6 cellular contexts compared by ENCODE assay signal in the genomic region with DNA sequence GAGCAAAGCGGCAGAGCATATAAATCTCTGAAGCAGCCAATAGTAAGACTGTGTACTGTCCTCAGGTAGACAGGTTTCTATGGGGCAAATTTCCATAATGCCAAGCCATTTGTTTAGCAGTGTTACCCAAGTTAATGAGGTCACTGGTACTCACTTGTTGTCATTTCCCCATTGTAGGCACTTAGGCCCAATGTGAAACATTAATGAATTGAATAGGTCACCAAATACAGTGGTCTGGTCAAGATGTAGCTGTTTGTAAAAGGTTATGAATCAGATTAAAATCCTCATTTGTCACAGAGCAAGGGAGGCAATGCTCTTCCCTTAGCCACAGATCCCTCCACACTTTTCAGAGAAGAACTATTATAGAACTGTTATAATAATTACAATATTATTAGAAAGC. TPM values are rescaled to one million over a fixed set of nuclear protein-coding genes. Genes with fewer than 3 reads are reported as not detected.
"Had no signal": no experiment of that assay in that cellular context is flagged by ENCODE, and none has a peak within 500 bp of the region (broad histone marks: within the 10 kb centered on the region; RNA-seq: fewer than 3 reads in every experiment).

No MANE protein-coding gene starts in this region.

- DNase-seq: GM23248, GOT3, H7, HFFc6, IMR-90 had no signal

RNA-seq across cellular contexts. Expression of a gene that starts 34.2 kb away (rescaled TPM):
- total RNA-seq: GM23248, H7, K562 had no signal
